ENCODE assay signal across 7 cellular contexts in the genomic region with DNA sequence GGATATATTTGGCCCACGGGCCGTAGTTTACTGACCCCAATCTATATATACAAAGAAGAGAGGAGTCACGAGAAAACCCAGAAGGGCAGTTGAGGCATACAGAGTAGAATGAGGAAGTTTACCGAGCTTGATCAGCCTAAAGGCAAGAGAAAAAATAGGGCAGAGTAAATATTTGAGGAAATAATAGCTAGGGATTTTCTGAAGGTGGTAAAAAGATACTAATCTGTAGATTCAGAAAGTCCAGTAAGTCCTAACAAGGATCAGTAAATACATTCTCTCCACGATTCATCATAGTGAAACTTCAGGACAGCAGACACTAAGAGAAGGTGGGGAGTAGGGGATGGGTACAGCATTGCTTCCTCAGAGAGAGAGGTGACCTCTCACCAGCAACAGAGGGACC.
"Had no signal": no experiment of that assay in that cellular context is flagged by ENCODE, and none has a peak within 500 bp of the region (broad histone marks: within the 10 kb centered on the region; RNA-seq: fewer than 3 reads in every experiment).

No MANE protein-coding gene starts in this region.

- DNase-seq: GM23248, GOT3, H7, HFFc6, IMR-90 had no signal

- H3K4me3 Mint-ChIP-seq: HFFc6 had no signal

- H3K27ac Mint-ChIP-seq: HFFc6 had no signal

- ATAC-seq: HCT116, K562 had no signal
